Comparison of ENCODE assay signal across 9 cellular contexts in the genomic region with DNA sequence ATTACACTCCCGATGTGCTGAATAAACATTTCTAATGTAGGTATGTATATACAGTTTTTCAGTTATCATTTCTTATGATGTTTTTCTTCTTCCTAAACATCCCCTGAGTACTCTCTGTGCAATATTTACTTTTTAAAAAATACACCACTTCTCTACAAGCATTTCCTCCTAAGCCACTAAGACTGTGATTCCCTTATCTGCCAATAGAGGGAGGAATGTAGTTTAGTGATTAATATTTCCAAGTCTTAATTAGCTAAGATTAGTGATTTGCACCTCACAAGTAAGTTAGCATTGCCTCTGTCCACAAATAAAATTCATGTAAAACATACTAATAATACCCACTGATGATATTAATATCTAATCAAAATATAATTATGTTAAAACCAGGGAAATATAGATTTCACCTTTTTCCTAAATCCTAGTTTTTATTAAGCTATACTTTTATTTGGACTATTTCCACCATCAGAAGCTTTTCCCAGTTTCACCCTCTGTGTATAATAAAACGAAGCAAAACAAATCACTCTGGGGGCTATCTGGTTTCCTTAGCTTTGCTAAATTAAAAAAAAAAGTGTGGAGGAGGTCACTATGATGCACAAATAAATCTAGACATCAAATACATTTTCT.
A peak's percentile ranks its signal among the peaks of the same experiment; 100 is the strongest.
DNase-seq lines count a peak whose midpoint lies in the region; ATAC-seq and TF ChIP-seq lines count a peak whose summit lies in the region.
"Had no signal": no experiment of that assay in that cellular context is flagged by ENCODE, and none has a peak within 500 bp of the region (broad histone marks: within the 10 kb centered on the region; RNA-seq: fewer than 3 reads in every experiment).

No MANE protein-coding gene starts in this region.

- peak; percentile 55 for ATAC-seq in GM21786 (IDR thresholded peaks at IDR 0.05; ENCODE audit: unreplicated experiment)
- no peak for ATAC-seq in GM19463 (IDR thresholded peaks at IDR 0.05; ENCODE audit: unreplicated experiment)

- H3K27ac ChIP-seq in hepatocyte = no peak overlapping the region

- TF ChIP-seq CTCF in hepatocyte (IDR thresholded peaks at IDR 0.05; ENCODE audit: poor library complexity) = peak; percentile 49

- no peak overlapping the region for H2AFZ ChIP-seq in hepatocyte

- no peak overlapping the region for H3K4me3 ChIP-seq in hepatocyte

- H3K4me1 ChIP-seq in hepatocyte (ENCODE audit: insufficient read depth) = no peaks in the 10 kb centered on the region

- DNase-seq in ACHN (peak; percentile 10), SKM-1 treated with dmso at 0.1 percent for 144 hours (lab: John Stamatoyannopoulos, UW; ENCODE audit: unreplicated experiment) (peak; percentile 35), hepatocyte (ENCODE audit: low spot score) (peak; percentile 14), GM19240 (ENCODE audit: insufficient read length, low spot score) (no peak)
- DNase-seq in stimulated activated CD4-positive, alpha-beta T cell treated with anti-CD3 and anti-CD28 coated beads, Interleukin-2, amount 100 ng/mL, for 48 hours = no peak
- no peak for DNase-seq in stimulated activated CD4-positive, alpha-beta T cell treated with anti-CD3 and anti-CD28 coated beads, Interleukin-4, amount 100 ng/mL, for 24 hours
- DNase-seq: naive B cell had no signal

- H3K36me3 ChIP-seq in hepatocyte (replicated peaks; ENCODE audit: insufficient read depth, low read depth) = no peaks in the 10 kb centered on the region

- H3K9me2 ChIP-seq in hepatocyte (replicated peaks; ENCODE audit: insufficient read depth) = no peaks in the 10 kb centered on the region

- H3K4me2 ChIP-seq in hepatocyte = no peak overlapping the region

- 63% methylated on average over 2 of the region's 2 CpGs for WGBS in hepatocyte (ENCODE audit: low lambda C conversion rate, missing lambda C conversion rate)

- in situ Hi-C loops in ACHN (cut with HindIII; ENCODE audit: low pct_ligation_motif_present, low pct_unique_long_range_greater_than_20kb, low sequenced_read_pairs) = no loop called here

- no peaks in the 10 kb centered on the region for H3K27me3 ChIP-seq in hepatocyte

- no peaks in the 10 kb centered on the region for H3K9me3 ChIP-seq in hepatocyte (ENCODE audit: low read depth)

- H3K79me2 ChIP-seq in hepatocyte = no peaks in the 10 kb centered on the region

- H4K20me1 ChIP-seq in hepatocyte (ENCODE audit: insufficient read depth, poor library complexity, severe bottlenecking) = no peaks in the 10 kb centered on the region

Comparison
In these comparisons a context has a peak if more than half of its experiments do, and no peak if none do; other contexts are left out.
1. DNase-seq: peak in ACHN (single experiment), SKM-1 treated with dmso at 0.1 percent for 144 hours (single experiment) and hepatocyte (single experiment); none in stimulated activated CD4-positive, alpha-beta T cell treated with anti-CD3 and anti-CD28 coated beads, Interleukin-2, amount 100 ng/mL, for 48 hours (0 of 2), stimulated activated CD4-positive, alpha-beta T cell treated with anti-CD3 and anti-CD28 coated beads, Interleukin-4, amount 100 ng/mL, for 24 hours (single experiment) and GM19240 (single experiment).